ENCODE assay signal across 7 cellular contexts in the genomic region with DNA sequence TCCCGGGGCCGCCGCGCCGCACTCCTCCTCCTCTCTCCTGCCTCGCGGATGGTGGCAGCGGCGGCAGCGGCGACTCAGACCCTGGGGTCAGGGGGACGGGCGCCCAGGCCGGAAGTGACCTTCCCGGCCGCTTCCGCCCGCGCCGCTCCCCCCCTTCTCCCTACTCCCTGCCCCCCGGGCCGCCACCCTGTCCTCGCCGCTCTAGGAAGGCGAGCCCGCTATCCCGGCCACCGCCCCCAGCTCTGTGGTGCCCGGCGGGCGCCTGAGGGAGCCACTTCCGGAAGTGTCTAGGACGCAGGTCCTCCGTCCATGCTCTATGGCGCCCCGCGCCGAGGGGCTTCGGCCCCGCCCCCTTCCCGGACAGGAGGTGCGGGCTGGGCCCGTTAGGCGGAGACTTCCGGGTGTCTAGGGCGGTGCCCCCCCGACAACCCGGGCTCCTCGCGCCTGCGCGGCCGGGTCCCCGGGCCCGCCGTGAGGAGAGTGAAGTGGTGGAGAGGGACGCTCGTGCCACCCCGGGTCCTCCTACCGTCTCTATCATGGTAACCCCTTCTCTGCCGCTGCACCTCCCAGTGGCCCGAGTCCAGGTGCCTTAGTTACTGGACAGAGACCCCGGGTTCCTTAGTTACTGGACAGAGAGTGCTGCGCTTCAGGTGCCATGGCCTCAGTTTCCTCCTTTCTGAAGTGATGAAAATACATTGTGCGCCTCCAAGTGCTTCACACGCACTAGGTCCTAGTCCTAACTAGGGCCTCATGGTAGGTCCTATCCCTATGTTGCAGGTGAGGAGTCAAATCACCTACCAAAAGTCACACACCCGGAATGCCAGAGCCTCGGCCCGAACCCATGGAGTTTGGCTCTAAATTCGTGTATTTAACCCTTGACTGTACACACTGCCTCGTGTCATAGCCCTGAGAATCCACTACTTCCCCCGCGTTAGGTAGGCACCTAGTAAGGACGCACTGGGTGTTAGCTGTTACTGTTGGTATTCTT. TPM values are rescaled to one million over a fixed set of nuclear protein-coding genes. Genes with fewer than 3 reads are reported as not detected.
DNase-seq lines count a peak whose midpoint lies in the region; ATAC-seq and TF ChIP-seq lines count a peak whose summit lies in the region.

A gene (minus strand): TSS at position 116 of the 988 bp plus-strand sequence. CDS start 18,078 bp downstream, outside the sequence.

- peak within 1 kb of the TSS; percentile 94 for H3K27ac Mint-ChIP-seq in T-helper 2 cell treated with Interferon-gamma antibody and Interleukin-4, amounts not matched to agents 5 μg/mL and 100 μg/mL, for 36 hours

- H3K27me3 ChIP-seq in ascending aorta (no peaks in the 10 kb centered on the region), right cardiac atrium (ENCODE audit: control insufficient read depth, insufficient read depth) (no peaks in the 10 kb centered on the region), rectal smooth muscle tissue (ENCODE audit: control insufficient read depth, insufficient read depth, low read length) (no peaks in the 10 kb centered on the region)

- ATAC-seq in GM18502 (IDR thresholded peaks at IDR 0.05; ENCODE audit: poor library complexity, unreplicated experiment) (peak; percentile 88), HG02970 (IDR thresholded peaks at IDR 0.05; ENCODE audit: low FRiP score, unreplicated experiment) (peak; percentile 82), right cardiac atrium (peak; percentile 96 to 97)

- peaks cover 2% of the 10 kb centered on the region for H3K36me3 Mint-ChIP-seq in T-helper 2 cell treated with Interferon-gamma antibody and Interleukin-4, amounts not matched to agents 5 μg/mL and 100 μg/mL, for 36 hours (ENCODE audit: low read depth)

- H3K4me3 Mint-ChIP-seq in T-helper 2 cell treated with Interferon-gamma antibody and Interleukin-4, amounts not matched to agents 5 μg/mL and 100 μg/mL, for 36 hours = peak within 1 kb of the TSS; percentile 89

- H3K4me1 Mint-ChIP-seq in T-helper 2 cell treated with Interferon-gamma antibody and Interleukin-4, amounts not matched to agents 5 μg/mL and 100 μg/mL, for 36 hours (ENCODE audit: low read depth) = peaks cover 25% of the 10 kb centered on the region

- H3K27me3 Mint-ChIP-seq in T-helper 2 cell treated with Interferon-gamma antibody and Interleukin-4, amounts not matched to agents 5 μg/mL and 100 μg/mL, for 36 hours (ENCODE audit: low read depth) = no peaks in the 10 kb centered on the region

- H3K9me3 ChIP-seq in ascending aorta (no peaks in the 10 kb centered on the region), right cardiac atrium (ENCODE audit: control insufficient read depth, low read length) (no peaks in the 10 kb centered on the region)

- H3K27ac ChIP-seq in ascending aorta (peak within 1 kb of the TSS; percentile 89 to 99), right cardiac atrium (ENCODE audit: low read length) (peak within 1 kb of the TSS; percentile 91), rectal smooth muscle tissue (ENCODE audit: low read depth, low read length) (peak within 1 kb of the TSS; percentile 88)

- intact Hi-C loops in ascending aorta (cut with DNase I) = loop anchor here (1.0 to 2.0 kb wide), 4 partner anchors 16 to 283 kb away; a partner anchor contains a TSS
- intact Hi-C loops in right cardiac atrium (cut with DNase I) = loop anchor here in 1 of 4 donors (2.0 kb wide), 1 partner anchor 19 kb away; a partner anchor contains a TSS

- H3K36me3 ChIP-seq in ascending aorta (no peaks in the 10 kb centered on the region), rectal smooth muscle tissue (ENCODE audit: control insufficient read depth, insufficient read depth, low read length) (no peaks in the 10 kb centered on the region)

- no peak for TF ChIP-seq CTCF in ascending aorta (IDR thresholded peaks at IDR 0.05)

- H3K4me1 ChIP-seq in ascending aorta (peaks cover 13 to 23% of the 10 kb centered on the region in 2 donors), right cardiac atrium (ENCODE audit: control insufficient read depth, insufficient read depth, low read length) (peaks cover 20% of the 10 kb centered on the region), rectal smooth muscle tissue (ENCODE audit: control insufficient read depth, insufficient read depth, low read length) (peaks cover 14% of the 10 kb centered on the region)

- DNase-seq in NCI-H1930 (lab: John Stamatoyannopoulos, UW) (peak; percentile 99), ascending aorta (ENCODE audit: low spot score in 2 of 2) (peak; percentile 95 to 100), right cardiac atrium (peak; percentile 99 to 100 (median 99))
- peak; percentile 97 for DNase-seq in T-helper 2 cell treated with Interferon-gamma antibody and Interleukin-4, amounts not matched to agents 5 μg/mL and 100 μg/mL, for 36 hours (ENCODE audit: low spot score)

- WGBS in right cardiac atrium = 5% methylated on average over 74 of the region's 74 CpGs

- H3K9me3 Mint-ChIP-seq in T-helper 2 cell treated with Interferon-gamma antibody and Interleukin-4, amounts not matched to agents 5 μg/mL and 100 μg/mL, for 36 hours = no peaks in the 10 kb centered on the region

- peak within 1 kb of the TSS; percentile 93 to 99 for H3K4me3 ChIP-seq in ascending aorta
- H3K4me3 ChIP-seq in right cardiac atrium (ENCODE audit: low read length) = peak within 1 kb of the TSS; percentile 94
- peak within 1 kb of the TSS; percentile 86 for H3K4me3 ChIP-seq in rectal smooth muscle tissue (ENCODE audit: low read length)

- H3K9ac ChIP-seq in rectal smooth muscle tissue (ENCODE audit: low read length) = peak within 1 kb of the TSS; percentile 58

RNA-seq across cellular contexts. Expression of the gene that starts here (rescaled TPM):
- total RNA-seq in ascending aorta = 18.1 TPM
- 10 to 100 TPM; 22.0 to 29.2 (median 26.2) TPM for total RNA-seq in right cardiac atrium
- polyA plus RNA-seq in right cardiac atrium = 25.4 TPM

Comparison
In these comparisons a context has a peak if more than half of its experiments do, and no peak if none do; other contexts are left out.
1. Peak in every context shown above with its lines: DNase-seq, ATAC-seq, H3K4me3 ChIP-seq and H3K27ac ChIP-seq.